19 cellular contexts compared by ENCODE assay signal in genomic region chr1:153563339-153563952, GRCh38. TPM values are rescaled to one million over a fixed set of nuclear protein-coding genes. Genes with fewer than 3 reads are reported as not detected.
DNase-seq lines count a peak whose midpoint lies in the region; ATAC-seq and TF ChIP-seq lines count a peak whose summit lies in the region.
"Had no signal": no experiment of that assay in that cellular context is flagged by ENCODE, and none has a peak within 500 bp of the region (broad histone marks: within the 10 kb centered on the region; RNA-seq: fewer than 3 reads in every experiment).

No MANE protein-coding gene starts in this region.

- H3K27ac ChIP-seq in IMR-90 (ENCODE audit: insufficient read depth, low read length): no peak overlapping the region
- H3K27ac ChIP-seq in lower lobe of right lung: no peak overlapping the region
- H3K27ac ChIP-seq: cardiac muscle cell had no signal

- peak overlapping the region; percentile 62; the same call in 2 of the 3 replicates for H2BK15ac ChIP-seq in IMR-90 (ENCODE audit: low read depth, low read length)

- H4K5ac ChIP-seq in IMR-90 (ENCODE audit: low read depth, low read length): no peak overlapping the region

- no peak overlapping the region for H3K9ac ChIP-seq in IMR-90 (ENCODE audit: low read depth, low read length)

- no peaks in the 10 kb centered on the region for H3K9me3 Mint-ChIP-seq in activated T-helper 17 cell treated with anti-CD3 and anti-CD28 coated beads, Interleukin-2, amount 50 U/mL, for 72 hours
- no peaks in the 10 kb centered on the region for H3K9me3 Mint-ChIP-seq in type B pancreatic cell

- no peak overlapping the region for H3K56ac ChIP-seq in IMR-90 (ENCODE audit: extremely low read depth, insufficient read depth, low read length)

- DNase-seq in IMR-90 (no peak), lower lobe of right lung (peak; percentile 33), type B pancreatic cell (ENCODE audit: extremely low spot score, unreplicated experiment) (no peak), HCEC 1CT (no peak), GF-D8 (lab: John Stamatoyannopoulos, UW) (no peak)
- DNase-seq: activated CD4-positive, alpha-beta T cell treated with anti-CD3 and anti-CD28 coated beads for 48 hours; activated effector memory CD4-positive, alpha-beta T cell treated with Interleukin-2 at 50 U/mL for 16 hours; Calu3; left colon; MG63; NCI-H2227 treated with DMSO at 0.1 percent for 48 hours; SW 1271 had no signal

- H3K4me3 ChIP-seq in IMR-90 (ENCODE audit: insufficient read depth, low read depth, low read length) (no peak overlapping the region), lower lobe of right lung (no peak overlapping the region)
- H3K4me3 ChIP-seq: cardiac muscle cell, gastroesophageal sphincter, MG63, thoracic aorta had no signal

- H3K4me1 ChIP-seq in IMR-90 (ENCODE audit: control insufficient read depth, insufficient read depth, low read length): peaks cover 29% of the 10 kb centered on the region
- peaks cover 35% of the 10 kb centered on the region for H3K4me1 ChIP-seq in lower lobe of right lung

- H2BK5ac ChIP-seq in IMR-90 (ENCODE audit: low read depth, low read length, poor library complexity, severe bottlenecking): peak overlapping the region; percentile 4

- H3K18ac ChIP-seq in IMR-90 (ENCODE audit: low read depth, low read length): no peak overlapping the region

- in situ Hi-C loops in IMR-90 (cut with MboI; ENCODE audit: low sequenced_read_pairs): loop anchor here (10.0 kb wide), 1 partner anchor 49 kb away; no protein-coding TSS in a partner anchor

- H3K36me3 Mint-ChIP-seq in activated T-helper 17 cell treated with anti-CD3 and anti-CD28 coated beads, Interleukin-2, amount 50 U/mL, for 72 hours (ENCODE audit: low read depth): peaks cover 15% of the 10 kb centered on the region
- no peaks in the 10 kb centered on the region for H3K36me3 Mint-ChIP-seq in type B pancreatic cell

- H3K9me3 ChIP-seq in IMR-90 (ENCODE audit: control insufficient read depth, insufficient read depth, low read length) (no peaks in the 10 kb centered on the region), lower lobe of right lung (no peaks in the 10 kb centered on the region)
- H3K9me3 ChIP-seq: gastroesophageal sphincter, thoracic aorta had no signal

- peak overlapping the region; percentile 38 for H3K27ac Mint-ChIP-seq in activated T-helper 17 cell treated with anti-CD3 and anti-CD28 coated beads, Interleukin-2, amount 50 U/mL, for 72 hours
- H3K27ac Mint-ChIP-seq in type B pancreatic cell: peak overlapping the region; percentile 23

- peak overlapping the region; percentile 87 for H2BK120ac ChIP-seq in IMR-90 (ENCODE audit: low read depth, low read length)

- peak overlapping the region; percentile 11 for H2AK9ac ChIP-seq in IMR-90 (replicated peaks; ENCODE audit: low read depth, low read length, poor library complexity)

- H2AFZ ChIP-seq in IMR-90 (replicated peaks; ENCODE audit: low read length, poor library complexity): peak overlapping the region; percentile 58

- dilution Hi-C loops in IMR-90 (cut with HindIII; ENCODE audit: low sequenced_read_pairs, unreplicated experiment): no loop called here

- POLR2A ChIA-PET in IMR-90 (lab: Charles Lee; ENCODE audit: unreplicated experiment): no interaction called here

- TF ChIP-seq POLR2A in IMR-90 (IDR thresholded peaks at IDR 0.05; ENCODE audit: low read depth, low read length): no peak

- peak overlapping the region; percentile 65; the same call in 1 of the 2 replicates for H3K4ac ChIP-seq in IMR-90 (ENCODE audit: low read depth, low read length)

- H3K23ac ChIP-seq in IMR-90 (ENCODE audit: low read depth, low read length): no peak overlapping the region

- intact Hi-C loops in IMR-90 (cut with micrococcal nuclease): no loop called here
- intact Hi-C loops in lower lobe of right lung (cut with DNase I): loop anchor here (10.0 kb wide), 1 partner anchor 49 kb away; no protein-coding TSS in a partner anchor

- no peak overlapping the region for H3K4me3 Mint-ChIP-seq in activated T-helper 17 cell treated with anti-CD3 and anti-CD28 coated beads, Interleukin-2, amount 50 U/mL, for 72 hours
- no peak overlapping the region for H3K4me3 Mint-ChIP-seq in type B pancreatic cell

- no peak for TF ChIP-seq RAD21 in IMR-90 (IDR thresholded peaks at IDR 0.05; ENCODE audit: low read length)

- H3K14ac ChIP-seq in IMR-90 (replicated peaks; ENCODE audit: low read depth, low read length): peak overlapping the region; percentile 34; the same call in 1 of the 2 replicates

- peak overlapping the region; percentile 94 for H2AK5ac ChIP-seq in IMR-90 (ENCODE audit: low read depth, low read length)

- BruUV-seq in IMR-90 (replicated peaks; lab: Mats Ljungman, UMichigan): no TSS peak

- H3K27me3 Mint-ChIP-seq in activated T-helper 17 cell treated with anti-CD3 and anti-CD28 coated beads, Interleukin-2, amount 50 U/mL, for 72 hours: no peaks in the 10 kb centered on the region
- H3K27me3 Mint-ChIP-seq in type B pancreatic cell: no peaks in the 10 kb centered on the region

- H3K4me2 ChIP-seq in IMR-90 (ENCODE audit: low read depth, low read length): no peak overlapping the region

- CTCF ChIA-PET in IMR-90 (lab: Yijun Ruan, JAX): no interaction called here

- TF ChIP-seq CTCF in IMR-90 (conservative IDR thresholded peaks at IDR 0.05; ENCODE audit: low read depth, low read length) (no peak), lower lobe of right lung (IDR thresholded peaks at IDR 0.05) (no peak), type B pancreatic cell (conservative IDR thresholded peaks at IDR 0.05) (no peak)

- H3K27me3 ChIP-seq in IMR-90 (ENCODE audit: control insufficient read depth, insufficient read depth, low read length): no peaks in the 10 kb centered on the region
- no peaks in the 10 kb centered on the region for H3K27me3 ChIP-seq in lower lobe of right lung (ENCODE audit: low read depth)
- H3K27me3 ChIP-seq: cardiac muscle cell, gastroesophageal sphincter, MG63 had no signal

- WGBS in IMR-90 (ENCODE audit: extremely low coverage in 2 of 2, insufficient read length in 1 of 2), 2 experiments: 100% methylated on average over 3 of the region's 7 CpGs; no CpG with 5 or more reads in 1 of the 2 experiments

- peaks cover 4 to 44% of the 10 kb centered on the region in 2 experiments; a peak in 3 of 4 replicates for H3K79me1 ChIP-seq in IMR-90 (ENCODE audit: low read depth in 1 of 2, low read length in 2 of 2)

- no peaks in the 10 kb centered on the region for H3K36me3 ChIP-seq in IMR-90 (ENCODE audit: control insufficient read depth, insufficient read depth, low read length)
- no peaks in the 10 kb centered on the region for H3K36me3 ChIP-seq in lower lobe of right lung
- H3K36me3 ChIP-seq: cardiac muscle cell, gastroesophageal sphincter, thoracic aorta had no signal

- no peaks in the 10 kb centered on the region for H4K20me1 ChIP-seq in IMR-90 (ENCODE audit: insufficient read depth, low read length)

- H2BK20ac ChIP-seq in IMR-90 (ENCODE audit: low read depth, low read length): 0 out of 2 replicates have a peak overlapping the region, but pooled peaks have one; percentile 51

- ATAC-seq in IMR-90 (ENCODE audit: low read depth) (no peak), lower lobe of right lung (no peak), HG03095 (IDR thresholded peaks at IDR 0.05; ENCODE audit: unreplicated experiment) (no peak)
- ATAC-seq in activated T-helper 17 cell treated with anti-CD3 and anti-CD28 coated beads, Interleukin-2, amount 50 U/mL, for 72 hours (replicated peaks): no peak
- ATAC-seq: gastroesophageal sphincter, left colon had no signal

- H4K8ac ChIP-seq in IMR-90 (ENCODE audit: low read depth in 2 of 2, low read length in 2 of 2): peak overlapping the region in 1 of 2 experiments; percentile 45; a peak in 1 of 4 replicates

- H3K4me1 Mint-ChIP-seq in activated T-helper 17 cell treated with anti-CD3 and anti-CD28 coated beads, Interleukin-2, amount 50 U/mL, for 72 hours: peaks cover 24% of the 10 kb centered on the region
- peaks cover 23% of the 10 kb centered on the region for H3K4me1 Mint-ChIP-seq in type B pancreatic cell (ENCODE audit: unreplicated experiment)

- H4K91ac ChIP-seq in IMR-90 (ENCODE audit: insufficient read depth, low read depth, low read length): peak overlapping the region; percentile 66

- peaks cover 28% of the 10 kb centered on the region for H3K9me1 ChIP-seq in IMR-90 (ENCODE audit: insufficient read depth, low read length)

RNA-seq across cellular contexts. Expression of gene S100A2, which starts 2.2 kb away (rescaled TPM):
- 3.6 and 4.4 TPM in 2 replicates for total RNA-seq in IMR-90 (2012; rRNA removed)
- 7.9 and 9.5 TPM in 2 replicates for polyA plus RNA-seq in IMR-90 (2012; rRNA removed)
- 6.2 and 11.3 TPM in 2 replicates for polyA plus RNA-seq in IMR-90 (2012; cell fraction: cytosol; rRNA removed)
- 5.1 TPM in 2 replicates for polyA plus RNA-seq in IMR-90 (2012; cell fraction: nucleus; rRNA removed; ENCODE audit: low replicate concordance)
- total RNA-seq in activated T-helper 17 cell treated with anti-CD3 and anti-CD28 coated beads, Interleukin-2, amount 50 U/mL, for 72 hours: 10 to 100 TPM; 10.1 to 10.7 TPM
- total RNA-seq in lower lobe of right lung: 3.8 TPM
- 0.75 and 2.4 TPM in 2 replicates for total RNA-seq in type B pancreatic cell (ENCODE audit: low replicate concordance)
- total RNA-seq: cardiac muscle cell had no signal

RNA-seq across cellular contexts. Expression of gene S100A3, which starts 14.4 kb away (rescaled TPM):
- total RNA-seq in IMR-90 (2012; rRNA removed): 1.4 and 2.9 TPM in 2 replicates
- polyA plus RNA-seq in IMR-90 (2012; rRNA removed): 4.5 and 6.2 TPM in 2 replicates
- 5.1 and 8.9 TPM in 2 replicates for polyA plus RNA-seq in IMR-90 (2012; cell fraction: cytosol; rRNA removed)
- 3.3 and 5.1 TPM in 2 replicates for polyA plus RNA-seq in IMR-90 (2012; cell fraction: nucleus; rRNA removed; ENCODE audit: low replicate concordance)
- total RNA-seq in activated T-helper 17 cell treated with anti-CD3 and anti-CD28 coated beads, Interleukin-2, amount 50 U/mL, for 72 hours: not detected
- total RNA-seq in lower lobe of right lung: 4.5 TPM
- total RNA-seq in type B pancreatic cell (ENCODE audit: low replicate concordance): 1.4 and 2.8 TPM in 2 replicates
- total RNA-seq: Calu3, cardiac muscle cell, left colon, mononuclear cell had no signal

RNA-seq across cellular contexts. Expression of gene S100A4, which starts 17.8 kb away (rescaled TPM):
- total RNA-seq in IMR-90 (2012; rRNA removed) (5.6 and 7.5 TPM in 2 replicates), lower lobe of right lung (600 TPM), type B pancreatic cell (ENCODE audit: low replicate concordance) (61.0 and 200 TPM in 2 replicates)
- polyA plus RNA-seq in IMR-90 (2012; rRNA removed): 15.0 and 16.6 TPM in 2 replicates
- 17.1 and 25.7 TPM in 2 replicates for polyA plus RNA-seq in IMR-90 (2012; cell fraction: cytosol; rRNA removed)
- polyA plus RNA-seq in IMR-90 (2012; cell fraction: nucleus; rRNA removed; ENCODE audit: low replicate concordance): 3.3 and 5.2 TPM in 2 replicates
- total RNA-seq in activated T-helper 17 cell treated with anti-CD3 and anti-CD28 coated beads, Interleukin-2, amount 50 U/mL, for 72 hours: 1,000 to 10,000 TPM; 1,035 to 1,445 TPM

RNA-seq across cellular contexts. Expression of gene S100A5, which starts 22.7 kb away (rescaled TPM):
- 0.56 TPM in 1 of 2 replicates, not detected in the other for total RNA-seq in IMR-90 (2012; rRNA removed)
- polyA plus RNA-seq in IMR-90 (2012; rRNA removed): 0.27 and 0.55 TPM in 2 replicates
- 1.1 TPM in 1 of 2 replicates, not detected in the other for polyA plus RNA-seq in IMR-90 (2012; cell fraction: cytosol; rRNA removed)
- polyA plus RNA-seq in IMR-90 (2012; cell fraction: nucleus; rRNA removed; ENCODE audit: low replicate concordance): not detected in 2 replicates
- 1 to 10 TPM; 3.2 to 9.6 TPM for total RNA-seq in activated T-helper 17 cell treated with anti-CD3 and anti-CD28 coated beads, Interleukin-2, amount 50 U/mL, for 72 hours
- not detected for total RNA-seq in lower lobe of right lung
- 0.62 TPM in 1 of 2 replicates, not detected in the other for total RNA-seq in type B pancreatic cell (ENCODE audit: low replicate concordance)
- total RNA-seq: Calu3, cardiac muscle cell, dermis microvascular lymphatic vessel endothelial cell, gastroesophageal sphincter, left colon, mononuclear cell, thoracic aorta had no signal

RNA-seq across cellular contexts. Expression of gene S100A6, which starts 27.7 kb away (rescaled TPM):
- total RNA-seq in IMR-90 (2012; rRNA removed) (373 and 555 TPM in 2 replicates), lower lobe of right lung (1,109 TPM), type B pancreatic cell (ENCODE audit: low replicate concordance) (21.9 and 1,154 TPM in 2 replicates)
- polyA plus RNA-seq in IMR-90 (2012; rRNA removed): 1,755 and 2,394 TPM in 2 replicates
- 755 and 1,450 TPM in 2 replicates for polyA plus RNA-seq in IMR-90 (2012; cell fraction: cytosol; rRNA removed)
- polyA plus RNA-seq in IMR-90 (2012; cell fraction: nucleus; rRNA removed; ENCODE audit: low replicate concordance): 227 and 313 TPM in 2 replicates
- total RNA-seq in activated T-helper 17 cell treated with anti-CD3 and anti-CD28 coated beads, Interleukin-2, amount 50 U/mL, for 72 hours: 100 to 1,000 TPM; 530 to 753 TPM
